ENCODE assay signal across 14 cellular contexts in the genomic region with DNA sequence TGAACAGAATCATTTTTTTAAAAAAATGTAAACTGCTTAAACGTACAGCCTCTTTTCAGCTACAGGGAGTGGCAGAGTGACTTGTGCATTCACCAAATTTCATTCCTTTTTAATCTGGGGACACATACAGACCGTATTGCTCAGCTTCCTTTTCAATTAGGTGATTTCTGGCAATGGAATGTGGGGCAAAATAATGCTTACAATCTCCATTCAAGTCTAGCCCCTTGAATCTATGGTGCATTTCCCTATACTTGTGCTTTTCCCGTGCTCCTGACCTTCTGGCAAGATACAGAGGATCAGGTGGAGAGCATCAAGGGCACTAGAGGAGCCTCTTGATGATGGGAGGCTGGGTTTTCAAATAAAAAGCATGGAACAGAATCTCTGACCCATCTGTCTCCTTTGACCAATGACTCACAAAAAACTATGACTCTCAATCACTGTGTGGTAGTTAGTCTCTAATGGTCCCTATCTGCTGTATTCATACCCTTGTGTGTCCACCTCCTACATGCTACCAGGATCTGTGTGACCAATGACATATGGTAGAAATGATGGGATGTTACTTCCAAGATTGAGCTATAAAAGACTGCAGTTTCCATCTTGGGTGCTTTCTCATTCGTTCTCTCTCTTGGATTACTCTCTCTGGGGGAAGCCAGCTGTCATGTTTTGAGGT.
A peak's percentile ranks its signal among the peaks of the same experiment; 100 is the strongest.
DNase-seq lines count a peak whose midpoint lies in the region; ATAC-seq and TF ChIP-seq lines count a peak whose summit lies in the region.
"Had no signal": no experiment of that assay in that cellular context is flagged by ENCODE, and none has a peak within 500 bp of the region (broad histone marks: within the 10 kb centered on the region; RNA-seq: fewer than 3 reads in every experiment).

No MANE protein-coding gene starts in this region.

- no peak overlapping the region for H2BK5ac ChIP-seq in mesenchymal stem cell (ENCODE audit: low read depth, low read length, poor library complexity, severe bottlenecking)

- H2AFZ ChIP-seq in mesenchymal stem cell (ENCODE audit: low read depth, low read length) = no peak overlapping the region

- POLR2A ChIA-PET in BJ (lab: Charles Lee) = interaction anchor here (0.5 kb wide), 2 partner anchors 29 to 370 kb away, joined by 3 to 4 read pairs; no protein-coding TSS in a partner anchor

- ATAC-seq in aorta (ENCODE audit: low FRiP score) (no peak), HG02870 (IDR thresholded peaks at IDR 0.05; ENCODE audit: unreplicated experiment) (no peak)
- ATAC-seq: CD8-positive, alpha-beta T cell; Right ventricle myocardium inferior had no signal

- H3K18ac ChIP-seq in mesenchymal stem cell (ENCODE audit: low read depth in 1 of 2, low read length in 2 of 2) = no peak overlapping the region

- H2BK120ac ChIP-seq in mesenchymal stem cell (ENCODE audit: low read depth, low read length) = no peak overlapping the region

- H3K9me3 ChIP-seq in mesenchymal stem cell (ENCODE audit: control insufficient read depth, low read length) (no peaks in the 10 kb centered on the region), aorta (ENCODE audit: control insufficient read depth, low read length) (no peaks in the 10 kb centered on the region)
- H3K9me3 ChIP-seq: ascending aorta had no signal

- no peak overlapping the region for H3K4me2 ChIP-seq in mesenchymal stem cell (ENCODE audit: low read length, poor library complexity, severe bottlenecking)

- CTCF ChIA-PET in BJ (lab: Yijun Ruan, JAX) = interaction anchor here (1.2 to 1.3 kb wide), 3 partner anchors 8 to 11 kb away, joined by 3 to 5 read pairs (median 3); no protein-coding TSS in a partner anchor

- H3K27ac ChIP-seq in mesenchymal stem cell (ENCODE audit: low read length, poor library complexity, severe bottlenecking) = no peak overlapping the region
- H3K27ac ChIP-seq in aorta (ENCODE audit: low read depth in 1 of 2, low read length in 2 of 2) = no peak overlapping the region
- H3K27ac ChIP-seq: ascending aorta, VCaP had no signal

- intact Hi-C loops in aorta (cut with DNase I) = no loop called here

- H3K4me3 Mint-ChIP-seq in brain (peak overlapping the region in 1 of 5 experiments; percentile 42), mesothelial cell of epicardium (no peak overlapping the region)
- H3K4me3 Mint-ChIP-seq in activated naive CD8-positive, alpha-beta T cell treated with anti-CD3 and anti-CD28 coated beads for 36 hours = no peak overlapping the region
- H3K4me3 Mint-ChIP-seq: CD8-positive, alpha-beta T cell; nephron progenitor cell had no signal

- no peak overlapping the region for H2BK12ac ChIP-seq in mesenchymal stem cell (ENCODE audit: low read length in 2 of 2)

- TF ChIP-seq CTCF in BJ (IDR thresholded peaks at IDR 0.05; ENCODE audit: insufficient read depth, low read depth, low read length) (no peak), brain (conservative IDR thresholded peaks at IDR 0.05) (no peak), mesothelial cell of epicardium (IDR thresholded peaks at IDR 0.05; ENCODE audit: unreplicated experiment) (no peak)

- H3K36me3 Mint-ChIP-seq in brain (no peaks in the 10 kb centered on the region), mesothelial cell of epicardium (no peaks in the 10 kb centered on the region)
- no peaks in the 10 kb centered on the region for H3K36me3 Mint-ChIP-seq in activated naive CD8-positive, alpha-beta T cell treated with anti-CD3 and anti-CD28 coated beads for 36 hours
- H3K36me3 Mint-ChIP-seq: CD8-positive, alpha-beta T cell had no signal

- H4K8ac ChIP-seq in mesenchymal stem cell (ENCODE audit: low read length) = no peak overlapping the region

- H3K27me3 ChIP-seq in BJ (ENCODE audit: control insufficient read depth, insufficient read depth, low read length) (no peaks in the 10 kb centered on the region), mesenchymal stem cell (ENCODE audit: control insufficient read depth in 1 of 2, insufficient read depth in 1 of 2, low read length in 2 of 2) (no peaks in the 10 kb centered on the region), aorta (ENCODE audit: control insufficient read depth in 1 of 2, insufficient read depth in 2 of 2, low read length in 1 of 2) (peaks cover 0 to 1% of the 10 kb centered on the region in 2 donors)
- H3K27me3 ChIP-seq: ascending aorta had no signal

- no peak overlapping the region for H3K4me3 ChIP-seq in BJ (ENCODE audit: low read depth, low read length)
- peak overlapping the region in 1 of 2 experiments; percentile 11 for H3K4me3 ChIP-seq in mesenchymal stem cell (ENCODE audit: insufficient read depth in 1 of 2, low read depth in 1 of 2, low read length in 2 of 2)
- H3K4me3 ChIP-seq in aorta (ENCODE audit: low read length in 2 of 2) = no peak overlapping the region
- H3K4me3 ChIP-seq: ascending aorta had no signal

- peak overlapping the region in 3 of 5 experiments; percentile 35 to 94 (median 93) for H3K27ac Mint-ChIP-seq in brain
- no peak overlapping the region for H3K27ac Mint-ChIP-seq in mesothelial cell of epicardium
- H3K27ac Mint-ChIP-seq in activated naive CD8-positive, alpha-beta T cell treated with anti-CD3 and anti-CD28 coated beads for 36 hours = no peak overlapping the region
- H3K27ac Mint-ChIP-seq: nephron progenitor cell had no signal

- H3K4me1 ChIP-seq in mesenchymal stem cell (ENCODE audit: control insufficient read depth, insufficient read depth, low read depth, low read length) = no peaks in the 10 kb centered on the region
- no peaks in the 10 kb centered on the region for H3K4me1 ChIP-seq in aorta (ENCODE audit: control insufficient read depth in 1 of 2, insufficient read depth in 2 of 2, low read length in 2 of 2)
- H3K4me1 ChIP-seq: ascending aorta had no signal

- DNase-seq in BJ (ENCODE audit: low read depth) (peak; percentile 44), LHCN-M2 (ENCODE audit: low read depth) (peak; percentile 64), mesenchymal stem cell (peak; percentile 41), aorta (no peak), mesothelial cell of epicardium (ENCODE audit: low spot score in 2 of 2, unreplicated experiment in 2 of 2) (no peak)
- DNase-seq in activated naive CD8-positive, alpha-beta T cell treated with anti-CD3 and anti-CD28 coated beads for 36 hours = no peak
- DNase-seq: CD8-positive, alpha-beta T cell; nephron progenitor cell; stimulated activated CD4-positive, alpha-beta T cell treated with anti-CD3 and anti-CD28 coated beads, Interleukin-12 subunit alpha, Interleukin-12 subunit beta, amount 100 ng/mL, for 4 hours had no signal

- H4K91ac ChIP-seq in mesenchymal stem cell (ENCODE audit: low read length) = no peak overlapping the region

- H3K14ac ChIP-seq in mesenchymal stem cell (ENCODE audit: low read length in 2 of 2) = no peak overlapping the region

- WGBS in mesenchymal stem cell = 36% methylated on average over 3 of the region's 4 CpGs
- 45 to 48% methylated on average over 4 of the region's 4 CpGs for WGBS in aorta, 2 donors

- H3K27me3 Mint-ChIP-seq in brain = no peaks in the 10 kb centered on the region
- H3K27me3 Mint-ChIP-seq in mesothelial cell of epicardium (ENCODE audit: low read depth) = no peaks in the 10 kb centered on the region
- H3K27me3 Mint-ChIP-seq in activated naive CD8-positive, alpha-beta T cell treated with anti-CD3 and anti-CD28 coated beads for 36 hours = no peaks in the 10 kb centered on the region

- no peaks in the 10 kb centered on the region for H3K79me1 ChIP-seq in mesenchymal stem cell (replicated peaks; ENCODE audit: low read length, poor library complexity, severe bottlenecking)

- H3K4me1 Mint-ChIP-seq in brain (peaks cover 22% of the 10 kb centered on the region), mesothelial cell of epicardium (peaks cover 23% of the 10 kb centered on the region)
- peaks cover 3% of the 10 kb centered on the region for H3K4me1 Mint-ChIP-seq in activated naive CD8-positive, alpha-beta T cell treated with anti-CD3 and anti-CD28 coated beads for 36 hours

- H3K36me3 ChIP-seq in BJ (ENCODE audit: control insufficient read depth, insufficient read depth, low read length) (no peaks in the 10 kb centered on the region), mesenchymal stem cell (ENCODE audit: control insufficient read depth in 1 of 2, insufficient read depth in 2 of 2, low read depth in 1 of 2, low read length in 2 of 2) (no peaks in the 10 kb centered on the region), aorta (ENCODE audit: control insufficient read depth in 1 of 2, insufficient read depth in 2 of 2, low read length in 1 of 2) (no peaks in the 10 kb centered on the region)
- H3K36me3 ChIP-seq: ascending aorta had no signal

- no peak overlapping the region for H2AK5ac ChIP-seq in mesenchymal stem cell (ENCODE audit: low read length, severe bottlenecking)

- H3K4ac ChIP-seq in mesenchymal stem cell (ENCODE audit: low read depth in 1 of 2, low read length in 2 of 2) = no peak overlapping the region

- H3K9me3 Mint-ChIP-seq in brain (peaks cover 0 to 6% (median 3%) of the 10 kb centered on the region in 5 experiments), mesothelial cell of epicardium (peaks cover 4% of the 10 kb centered on the region)
- peaks cover 4% of the 10 kb centered on the region for H3K9me3 Mint-ChIP-seq in activated naive CD8-positive, alpha-beta T cell treated with anti-CD3 and anti-CD28 coated beads for 36 hours
- H3K9me3 Mint-ChIP-seq: CD8-positive, alpha-beta T cell; nephron progenitor cell had no signal

- no peak overlapping the region for H3K23ac ChIP-seq in mesenchymal stem cell (ENCODE audit: low read length in 2 of 2)

- no peak overlapping the region for H2BK15ac ChIP-seq in mesenchymal stem cell (ENCODE audit: low read depth, poor library complexity, severe bottlenecking)

- H3K9ac ChIP-seq in mesenchymal stem cell (ENCODE audit: low read length) = peak overlapping the region; percentile 42

Comparison
In these comparisons a context has a peak if more than half of its experiments do, and no peak if none do; other contexts are left out.
1. DNase-seq: peak in BJ (single experiment), LHCN-M2 (single experiment) and mesenchymal stem cell (single experiment); none in aorta (0 of 2), mesothelial cell of epicardium (0 of 2) and activated naive CD8-positive, alpha-beta T cell treated with anti-CD3 and anti-CD28 coated beads for 36 hours (single experiment).
2. H3K27ac Mint-ChIP-seq: peak in brain (3 of 5); none in mesothelial cell of epicardium (single experiment) and activated naive CD8-positive, alpha-beta T cell treated with anti-CD3 and anti-CD28 coated beads for 36 hours (single experiment).